21 cellular contexts compared by ENCODE assay signal in genomic region chr12:5921027-5921909, GRCh38. TPM values are rescaled to one million over a fixed set of nuclear protein-coding genes. Genes with fewer than 3 reads are reported as not detected.
"Had no signal": no experiment of that assay in that cellular context is flagged by ENCODE, and none has a peak within 500 bp of the region (broad histone marks: within the 10 kb centered on the region; RNA-seq: fewer than 3 reads in every experiment).

No MANE protein-coding gene starts in this region.

- H3K4me1 ChIP-seq: esophagus muscularis mucosa, foreskin keratinocyte, left lung, lower lobe of right lung, pancreas, psoas muscle, spleen, tibial nerve had no signal

- H3K27ac ChIP-seq: esophagus muscularis mucosa, foreskin keratinocyte, left lung, lower lobe of right lung, pancreas, psoas muscle, spleen, tibial nerve had no signal

- DNase-seq: activated CD4-positive, alpha-beta T cell treated with anti-CD3 and anti-CD28 coated beads for 36 hours; activated CD4-positive, CD25-positive, alpha-beta regulatory T cell; activated CD8-positive, alpha-beta memory T cell treated with anti-CD3 and anti-CD28 coated beads, Interleukin-2, amount 10 ng/mL, durations not matched to agents 7 days and 5 days; activated CD8-positive, alpha-beta T cell treated with anti-CD3 and anti-CD28 coated beads, Interleukin-2, amount 10 ng/mL, durations not matched to agents 7 days and 5 days; activated naive CD4-positive, alpha-beta T cell treated with Interleukin-2 at 50 U/mL for 16 hours; activated T-cell treated with anti-CD3 and anti-CD28 coated beads, Interleukin-2, amount 50 U/mL, for 48 hours; cortex of kidney; foreskin keratinocyte; left lung; lower lobe of right lung; mesenchymal stem cell; pancreas; psoas muscle; right cardiac atrium; spleen; stimulated activated naive CD4-positive, alpha-beta T cell treated with Interleukin-2 at 50 U/mL for 16 hours had no signal

- H3K4me3 Mint-ChIP-seq: activated CD4-positive, alpha-beta T cell treated with anti-CD3 and anti-CD28 coated beads for 36 hours; activated CD8-positive, alpha-beta memory T cell treated with anti-CD3 and anti-CD28 coated beads, Interleukin-2, amount 10 ng/mL, durations not matched to agents 7 days and 5 days; activated CD8-positive, alpha-beta T cell treated with anti-CD3 and anti-CD28 coated beads, Interleukin-2, amount 10 ng/mL, durations not matched to agents 7 days and 5 days; activated naive CD8-positive, alpha-beta T cell; nephron had no signal

- H3K9me3 ChIP-seq: esophagus muscularis mucosa, left lung, lower lobe of right lung, pancreas, psoas muscle, spleen, tibial nerve had no signal

- H3K27ac Mint-ChIP-seq: activated CD4-positive, alpha-beta T cell treated with anti-CD3 and anti-CD28 coated beads for 36 hours; activated CD8-positive, alpha-beta memory T cell treated with anti-CD3 and anti-CD28 coated beads, Interleukin-2, amount 10 ng/mL, durations not matched to agents 7 days and 5 days; activated CD8-positive, alpha-beta T cell treated with anti-CD3 and anti-CD28 coated beads, Interleukin-2, amount 10 ng/mL, durations not matched to agents 7 days and 5 days; activated naive CD8-positive, alpha-beta T cell; nephron had no signal

- H3K36me3 Mint-ChIP-seq: activated CD8-positive, alpha-beta memory T cell treated with anti-CD3 and anti-CD28 coated beads, Interleukin-2, amount 10 ng/mL, durations not matched to agents 7 days and 5 days; activated naive CD8-positive, alpha-beta T cell had no signal

- H3K9me3 Mint-ChIP-seq: nephron had no signal

- ATAC-seq: activated CD4-positive, alpha-beta T cell treated with anti-CD3 and anti-CD28 coated beads for 36 hours; activated CD8-positive, alpha-beta memory T cell treated with anti-CD3 and anti-CD28 coated beads, Interleukin-2, amount 10 ng/mL, durations not matched to agents 7 days and 5 days; activated CD8-positive, alpha-beta T cell treated with anti-CD3 and anti-CD28 coated beads, Interleukin-2, amount 10 ng/mL, durations not matched to agents 7 days and 5 days; foreskin keratinocyte; left lung; lower lobe of right lung; pancreas; psoas muscle had no signal

- H3K4me1 Mint-ChIP-seq: activated CD4-positive, alpha-beta T cell treated with anti-CD3 and anti-CD28 coated beads for 36 hours; activated CD8-positive, alpha-beta memory T cell treated with anti-CD3 and anti-CD28 coated beads, Interleukin-2, amount 10 ng/mL, durations not matched to agents 7 days and 5 days; nephron had no signal

- H3K36me3 ChIP-seq: left lung, lower lobe of right lung, pancreas, tibial nerve had no signal

- H3K27me3 Mint-ChIP-seq: activated CD8-positive, alpha-beta memory T cell treated with anti-CD3 and anti-CD28 coated beads, Interleukin-2, amount 10 ng/mL, durations not matched to agents 7 days and 5 days had no signal

- H3K27me3 ChIP-seq: foreskin keratinocyte, pancreas, tibial nerve had no signal

- H3K4me3 ChIP-seq: esophagus muscularis mucosa, left lung, lower lobe of right lung, pancreas, psoas muscle, spleen, tibial nerve had no signal

RNA-seq across cellular contexts. Expression of gene ANO2, which starts 23.8 kb away (rescaled TPM):
- total RNA-seq: activated CD4-positive, alpha-beta T cell treated with anti-CD3 and anti-CD28 coated beads for 36 hours; activated CD8-positive, alpha-beta memory T cell treated with anti-CD3 and anti-CD28 coated beads, Interleukin-2, amount 10 ng/mL, durations not matched to agents 7 days and 5 days; activated CD8-positive, alpha-beta T cell treated with anti-CD3 and anti-CD28 coated beads, Interleukin-2, amount 10 ng/mL, durations not matched to agents 7 days and 5 days; foreskin keratinocyte; T-helper 1 cell treated with Interleukin-12 subunit alpha and Interleukin-12 subunit beta and Interleukin-4 antibody, amounts not matched to agents 30 ng/mL and 1 ng/mL, for 36 hours had no signal
